Comparison of ENCODE assay signal across 1 cellular context in genomic region chr14:74904623-74905503, GRCh38.
TF ChIP-seq lines count a peak whose summit lies in the region.

No MANE protein-coding gene starts in this region.

TF ChIP-seq in WTC11, 78 proteins besides CTCF, POLR2A, EP300 and RAD21 (continued from another document):
- TF ChIP-seq NFYB (CRISPR knock-in tag; conservative IDR thresholded peaks at IDR 0.05; ENCODE audit: low read depth) (no peak), TEAD4 (CRISPR knock-in tag; IDR thresholded peaks at IDR 0.05) (no peak), GRHL2 (CRISPR knock-in tag; IDR thresholded peaks at IDR 0.05; ENCODE audit: insufficient replicate concordance, severe bottlenecking) (no peak), FOXP4 (CRISPR knock-in tag; IDR thresholded peaks at IDR 0.05) (no peak), IRF1 (CRISPR knock-in tag; IDR thresholded peaks at IDR 0.05) (no peak), NR3C1 (CRISPR knock-in tag; conservative IDR thresholded peaks at IDR 0.05; ENCODE audit: low read depth) (no peak), NR1H2 (CRISPR knock-in tag; IDR thresholded peaks at IDR 0.05) (no peak), TCF7 (CRISPR knock-in tag; IDR thresholded peaks at IDR 0.05; ENCODE audit: low read depth) (no peak), ZNF121 (CRISPR knock-in tag; IDR thresholded peaks at IDR 0.05) (no peak), CREB1 (CRISPR knock-in tag; IDR thresholded peaks at IDR 0.05) (no peak)
- TF ChIP-seq, protein P1, sequence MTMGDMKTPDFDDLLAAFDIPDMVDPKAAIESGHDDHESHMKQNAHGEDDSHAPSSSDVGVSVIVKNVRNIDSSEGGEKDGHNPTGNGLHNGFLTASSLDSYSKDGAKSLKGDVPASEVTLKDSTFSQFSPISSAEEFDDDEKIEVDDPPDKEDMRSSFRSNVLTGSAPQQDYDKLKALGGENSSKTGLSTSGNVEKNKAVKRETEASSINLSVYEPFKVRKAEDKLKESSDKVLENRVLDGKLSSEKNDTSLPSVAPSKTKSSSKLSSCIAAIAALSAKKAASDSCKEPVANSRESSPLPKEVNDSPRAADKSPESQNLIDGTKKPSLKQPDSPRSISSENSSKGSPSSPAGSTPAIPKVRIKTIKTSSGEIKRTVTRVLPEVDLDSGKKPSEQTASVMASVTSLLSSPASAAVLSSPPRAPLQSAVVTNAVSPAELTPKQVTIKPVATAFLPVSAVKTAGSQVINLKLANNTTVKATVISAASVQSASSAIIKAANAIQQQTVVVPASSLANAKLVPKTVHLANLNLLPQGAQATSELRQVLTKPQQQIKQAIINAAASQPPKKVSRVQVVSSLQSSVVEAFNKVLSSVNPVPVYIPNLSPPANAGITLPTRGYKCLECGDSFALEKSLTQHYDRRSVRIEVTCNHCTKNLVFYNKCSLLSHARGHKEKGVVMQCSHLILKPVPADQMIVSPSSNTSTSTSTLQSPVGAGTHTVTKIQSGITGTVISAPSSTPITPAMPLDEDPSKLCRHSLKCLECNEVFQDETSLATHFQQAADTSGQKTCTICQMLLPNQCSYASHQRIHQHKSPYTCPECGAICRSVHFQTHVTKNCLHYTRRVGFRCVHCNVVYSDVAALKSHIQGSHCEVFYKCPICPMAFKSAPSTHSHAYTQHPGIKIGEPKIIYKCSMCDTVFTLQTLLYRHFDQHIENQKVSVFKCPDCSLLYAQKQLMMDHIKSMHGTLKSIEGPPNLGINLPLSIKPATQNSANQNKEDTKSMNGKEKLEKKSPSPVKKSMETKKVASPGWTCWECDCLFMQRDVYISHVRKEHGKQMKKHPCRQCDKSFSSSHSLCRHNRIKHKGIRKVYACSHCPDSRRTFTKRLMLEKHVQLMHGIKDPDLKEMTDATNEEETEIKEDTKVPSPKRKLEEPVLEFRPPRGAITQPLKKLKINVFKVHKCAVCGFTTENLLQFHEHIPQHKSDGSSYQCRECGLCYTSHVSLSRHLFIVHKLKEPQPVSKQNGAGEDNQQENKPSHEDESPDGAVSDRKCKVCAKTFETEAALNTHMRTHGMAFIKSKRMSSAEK (CRISPR knock-in tag; IDR thresholded peaks at IDR 0.05; ENCODE audit: borderline replicate concordance) = no peak
- TF ChIP-seq, protein P2, sequence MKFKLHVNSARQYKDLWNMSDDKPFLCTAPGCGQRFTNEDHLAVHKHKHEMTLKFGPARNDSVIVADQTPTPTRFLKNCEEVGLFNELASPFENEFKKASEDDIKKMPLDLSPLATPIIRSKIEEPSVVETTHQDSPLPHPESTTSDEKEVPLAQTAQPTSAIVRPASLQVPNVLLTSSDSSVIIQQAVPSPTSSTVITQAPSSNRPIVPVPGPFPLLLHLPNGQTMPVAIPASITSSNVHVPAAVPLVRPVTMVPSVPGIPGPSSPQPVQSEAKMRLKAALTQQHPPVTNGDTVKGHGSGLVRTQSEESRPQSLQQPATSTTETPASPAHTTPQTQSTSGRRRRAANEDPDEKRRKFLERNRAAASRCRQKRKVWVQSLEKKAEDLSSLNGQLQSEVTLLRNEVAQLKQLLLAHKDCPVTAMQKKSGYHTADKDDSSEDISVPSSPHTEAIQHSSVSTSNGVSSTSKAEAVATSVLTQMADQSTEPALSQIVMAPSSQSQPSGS (CRISPR knock-in tag; IDR thresholded peaks at IDR 0.05; ENCODE audit: borderline replicate concordance, low read depth) = no peak
- TF ChIP-seq, protein P3, sequence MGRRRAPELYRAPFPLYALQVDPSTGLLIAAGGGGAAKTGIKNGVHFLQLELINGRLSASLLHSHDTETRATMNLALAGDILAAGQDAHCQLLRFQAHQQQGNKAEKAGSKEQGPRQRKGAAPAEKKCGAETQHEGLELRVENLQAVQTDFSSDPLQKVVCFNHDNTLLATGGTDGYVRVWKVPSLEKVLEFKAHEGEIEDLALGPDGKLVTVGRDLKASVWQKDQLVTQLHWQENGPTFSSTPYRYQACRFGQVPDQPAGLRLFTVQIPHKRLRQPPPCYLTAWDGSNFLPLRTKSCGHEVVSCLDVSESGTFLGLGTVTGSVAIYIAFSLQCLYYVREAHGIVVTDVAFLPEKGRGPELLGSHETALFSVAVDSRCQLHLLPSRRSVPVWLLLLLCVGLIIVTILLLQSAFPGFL (CRISPR knock-in tag; IDR thresholded peaks at IDR 0.05; ENCODE audit: borderline replicate concordance) = no peak
